ENCODE assay signal across 30 cellular contexts in genomic region chr19:35075202-35076025, GRCh38. TPM values are rescaled to one million over a fixed set of nuclear protein-coding genes. Genes with fewer than 3 reads are reported as not detected.
"Had no signal": no experiment of that assay in that cellular context is flagged by ENCODE, and none has a peak within 500 bp of the region (broad histone marks: within the 10 kb centered on the region; RNA-seq: fewer than 3 reads in every experiment).

No MANE protein-coding gene starts in this region.

- H3K4me1 Mint-ChIP-seq: endodermal cell; stimulated activated effector memory CD8-positive, alpha-beta T cell treated with anti-CD3 and anti-CD28 coated beads, Interleukin-12 subunit alpha, Interleukin-12 subunit beta, amount 100 ng/mL, for 72 hours had no signal

- ATAC-seq: activated CD8-positive, alpha-beta memory T cell treated with anti-CD3 and anti-CD28 coated beads, Interleukin-2, amount 10 ng/mL, durations not matched to agents 7 days and 5 days; activated CD8-positive, alpha-beta T cell treated with anti-CD3 and anti-CD28 coated beads, Interleukin-2, amount 10 ng/mL, durations not matched to agents 7 days and 5 days; esophagus mucosa; heart right ventricle; left lung; natural killer cell treated with Interleukin-12 subunit alpha and Interleukin-12 subunit beta and Interleukin-15 and Interleukin-18, amount 100 ng/mL, for 72 hours; pancreas; T-helper 17 cell had no signal

- H3K27ac Mint-ChIP-seq: activated CD8-positive, alpha-beta memory T cell treated with anti-CD3 and anti-CD28 coated beads, Interleukin-2, amount 10 ng/mL, durations not matched to agents 7 days and 5 days; activated CD8-positive, alpha-beta T cell treated with anti-CD3 and anti-CD28 coated beads, Interleukin-2, amount 10 ng/mL, durations not matched to agents 7 days and 5 days; activated naive CD8-positive, alpha-beta T cell treated with anti-CD3 and anti-CD28 coated beads, Interleukin-2, amount 10 ng/mL, durations not matched to agents 7 days and 5 days; dendritic cell treated with granulocyte-macrophage colony-stimulating factor and Interleukin-4, amounts not matched to agents 40 ng/mL and 50 ng/mL, for 4 days; endodermal cell; natural killer cell treated with Interleukin-12 subunit alpha and Interleukin-12 subunit beta and Interleukin-15 and Interleukin-18, amount 100 ng/mL, for 72 hours; stimulated activated effector memory CD8-positive, alpha-beta T cell treated with anti-CD3 and anti-CD28 coated beads, Interleukin-12 subunit alpha, Interleukin-12 subunit beta, amount 100 ng/mL, for 72 hours; T-helper 17 cell had no signal

- H3K9me3 ChIP-seq: pancreas, prostate gland, testis had no signal

- H3K4me3 Mint-ChIP-seq: activated CD8-positive, alpha-beta memory T cell treated with anti-CD3 and anti-CD28 coated beads, Interleukin-2, amount 10 ng/mL, durations not matched to agents 7 days and 5 days; activated CD8-positive, alpha-beta T cell treated with anti-CD3 and anti-CD28 coated beads, Interleukin-2, amount 10 ng/mL, durations not matched to agents 7 days and 5 days; activated naive CD8-positive, alpha-beta T cell treated with anti-CD3 and anti-CD28 coated beads, Interleukin-2, amount 10 ng/mL, durations not matched to agents 7 days and 5 days; dendritic cell treated with granulocyte-macrophage colony-stimulating factor and Interleukin-4, amounts not matched to agents 40 ng/mL and 50 ng/mL, for 4 days; endodermal cell; natural killer cell treated with Interleukin-12 subunit alpha and Interleukin-12 subunit beta and Interleukin-15 and Interleukin-18, amount 100 ng/mL, for 72 hours; stimulated activated effector memory CD8-positive, alpha-beta T cell treated with anti-CD3 and anti-CD28 coated beads, Interleukin-12 subunit alpha, Interleukin-12 subunit beta, amount 100 ng/mL, for 72 hours; T-helper 17 cell had no signal

- H3K27ac ChIP-seq: heart right ventricle, left lung, pancreas, prostate gland, sigmoid colon, testis, WERI-Rb-1 had no signal

- H3K36me3 ChIP-seq: heart right ventricle, left lung, pancreas, prostate gland, sigmoid colon, WERI-Rb-1 had no signal

- DNase-seq: activated CD4-positive, alpha-beta T cell treated with anti-CD3 and anti-CD28 coated beads for 1 hour; activated CD8-positive, alpha-beta memory T cell treated with anti-CD3 and anti-CD28 coated beads, Interleukin-2, amount 10 ng/mL, durations not matched to agents 7 days and 5 days; activated CD8-positive, alpha-beta T cell treated with anti-CD3 and anti-CD28 coated beads, Interleukin-2, amount 10 ng/mL, durations not matched to agents 7 days and 5 days; activated naive CD4-positive, alpha-beta T cell; activated naive CD8-positive, alpha-beta T cell treated with anti-CD3 and anti-CD28 coated beads, Interleukin-2, amount 10 ng/mL, durations not matched to agents 7 days and 5 days; activated T-cell treated with anti-CD3 and anti-CD28 coated beads, Interleukin-2, amount 50 U/mL, for 48 hours; amygdala; caudate nucleus; endodermal cell; foreskin fibroblast; heart right ventricle; kidney glomerular epithelial cell; mesendoderm; sigmoid colon; small intestine; stimulated activated CD4-positive, alpha-beta T cell treated with anti-CD3 and anti-CD28 coated beads, Interleukin-4, amount 100 ng/mL, for 24 hours; T-helper 17 cell; T1000; testis; trophoblast cell; WERI-Rb-1 had no signal

- H3K4me1 ChIP-seq: heart right ventricle, left lung, pancreas, prostate gland, sigmoid colon, testis had no signal

- H3K4me3 ChIP-seq: heart right ventricle, left lung, lung, pancreas, prostate gland, sigmoid colon, testis had no signal

- H3K27me3 ChIP-seq: heart right ventricle, left lung, pancreas, sigmoid colon, testis had no signal

- H3K36me3 Mint-ChIP-seq: activated CD8-positive, alpha-beta memory T cell treated with anti-CD3 and anti-CD28 coated beads, Interleukin-2, amount 10 ng/mL, durations not matched to agents 7 days and 5 days; activated naive CD8-positive, alpha-beta T cell treated with anti-CD3 and anti-CD28 coated beads, Interleukin-2, amount 10 ng/mL, durations not matched to agents 7 days and 5 days; natural killer cell treated with Interleukin-12 subunit alpha and Interleukin-12 subunit beta and Interleukin-15 and Interleukin-18, amount 100 ng/mL, for 72 hours; stimulated activated effector memory CD8-positive, alpha-beta T cell treated with anti-CD3 and anti-CD28 coated beads, Interleukin-12 subunit alpha, Interleukin-12 subunit beta, amount 100 ng/mL, for 72 hours had no signal

- H3K9me3 Mint-ChIP-seq: natural killer cell treated with Interleukin-12 subunit alpha and Interleukin-12 subunit beta and Interleukin-15 and Interleukin-18, amount 100 ng/mL, for 72 hours; stimulated activated effector memory CD8-positive, alpha-beta T cell treated with anti-CD3 and anti-CD28 coated beads, Interleukin-12 subunit alpha, Interleukin-12 subunit beta, amount 100 ng/mL, for 72 hours had no signal

RNA-seq across cellular contexts. Expression of gene HPN, which starts 33.9 kb away (rescaled TPM):
- total RNA-seq: activated CD8-positive, alpha-beta memory T cell treated with anti-CD3 and anti-CD28 coated beads, Interleukin-2, amount 10 ng/mL, durations not matched to agents 7 days and 5 days; activated CD8-positive, alpha-beta T cell treated with anti-CD3 and anti-CD28 coated beads, Interleukin-2, amount 10 ng/mL, durations not matched to agents 7 days and 5 days; esophagus mucosa had no signal

RNA-seq across cellular contexts. Expression of gene FXYD3, which starts 40.2 kb away (rescaled TPM):
- total RNA-seq: activated CD8-positive, alpha-beta memory T cell treated with anti-CD3 and anti-CD28 coated beads, Interleukin-2, amount 10 ng/mL, durations not matched to agents 7 days and 5 days; activated CD8-positive, alpha-beta T cell treated with anti-CD3 and anti-CD28 coated beads, Interleukin-2, amount 10 ng/mL, durations not matched to agents 7 days and 5 days; activated naive CD8-positive, alpha-beta T cell treated with anti-CD3 and anti-CD28 coated beads, Interleukin-2, amount 10 ng/mL, durations not matched to agents 7 days and 5 days; endodermal cell; mononuclear cell; natural killer cell treated with Interleukin-12 subunit alpha and Interleukin-12 subunit beta and Interleukin-15 and Interleukin-18, amount 100 ng/mL, for 72 hours; T-helper 17 cell had no signal

RNA-seq across cellular contexts. Expression of gene LGI4, which starts 59.4 kb away (rescaled TPM):
- total RNA-seq: activated CD8-positive, alpha-beta memory T cell treated with anti-CD3 and anti-CD28 coated beads, Interleukin-2, amount 10 ng/mL, durations not matched to agents 7 days and 5 days; natural killer cell treated with Interleukin-12 subunit alpha and Interleukin-12 subunit beta and Interleukin-15 and Interleukin-18, amount 100 ng/mL, for 72 hours had no signal
